Comparison of ENCODE assay signal across 14 cellular contexts in genomic region chr2:23703037-23703582, GRCh38.
"Had no signal": no experiment of that assay in that cellular context is flagged by ENCODE, and none has a peak within 500 bp of the region (broad histone marks: within the 10 kb centered on the region; RNA-seq: fewer than 3 reads in every experiment).

No MANE protein-coding gene starts in this region.

- DNase-seq: activated CD4-positive, alpha-beta T cell treated with anti-CD3 and anti-CD28 coated beads, Interleukin-2, amount 10 ng/mL, durations not matched to agents 24 days and 14 days; activated T-cell treated with anti-CD3 and anti-CD28 coated beads for 4 hours; cerebellar nuclear complex; effector memory CD4-positive, alpha-beta T cell; esophagus squamous epithelium; midbrain; stimulated activated CD4-positive, alpha-beta T cell treated with anti-CD3 and anti-CD28 coated beads, Interleukin-4, amount 100 ng/mL, for 24 hours; T-helper 1 cell; T-helper 9 cell; testis had no signal

- H3K36me3 ChIP-seq: neural progenitor cell, pancreas had no signal

- H3K27me3 ChIP-seq: esophagus squamous epithelium, neural progenitor cell, pancreas, testis had no signal

- H3K9me3 ChIP-seq: esophagus squamous epithelium, pancreas, testis had no signal

- ATAC-seq: pancreas; stimulated activated effector memory CD8-positive, alpha-beta T cell treated with anti-CD3 and anti-CD28 coated beads, Interleukin-12 subunit alpha, Interleukin-12 subunit beta, amount 100 ng/mL, for 72 hours had no signal

- H3K4me3 ChIP-seq: esophagus squamous epithelium, lung, neural progenitor cell, pancreas, testis had no signal

- H3K4me1 ChIP-seq: neural progenitor cell, pancreas, testis had no signal

- H3K27ac ChIP-seq: esophagus squamous epithelium, neural progenitor cell, pancreas, testis had no signal
